ENCODE assay signal across 10 cellular contexts in genomic region chr12:1127021-1127420, GRCh38.
"Had no signal": no experiment of that assay in that cellular context is flagged by ENCODE, and none has a peak within 500 bp of the region (broad histone marks: within the 10 kb centered on the region; RNA-seq: fewer than 3 reads in every experiment).

No MANE protein-coding gene starts in this region.

- FAIRE-seq: H1 had no signal

- H3K9ac ChIP-seq: GM23248 had no signal

- H3K4me1 Mint-ChIP-seq: GM23338, H9 had no signal

- H3K27ac ChIP-seq: GM23248 had no signal

- H3K4me3 ChIP-seq: GM23248, GM23338, HAP-1 had no signal

- H3K9me3 Mint-ChIP-seq: GM23338, H9, HFFc6 had no signal

- DNase-seq: GM23248, GOT3, H7, H9, HCEC 1CT, HFFc6 had no signal

- H2AFZ ChIP-seq: GM23248, GM23338 had no signal

- H3K9me3 ChIP-seq: HAP-1 had no signal

- H3K4me1 ChIP-seq: HAP-1 had no signal

- ATAC-seq: GM23338, HCT116 had no signal

- H3K36me3 ChIP-seq: HAP-1 had no signal

- H3K4me2 ChIP-seq: GM23338 had no signal

- H3K4me3 Mint-ChIP-seq: GM23338, H9, HFFc6 had no signal

- H3K27ac Mint-ChIP-seq: GM23338, H9, HFFc6 had no signal
